ENCODE assay signal across 23 cellular contexts in the genomic region with DNA sequence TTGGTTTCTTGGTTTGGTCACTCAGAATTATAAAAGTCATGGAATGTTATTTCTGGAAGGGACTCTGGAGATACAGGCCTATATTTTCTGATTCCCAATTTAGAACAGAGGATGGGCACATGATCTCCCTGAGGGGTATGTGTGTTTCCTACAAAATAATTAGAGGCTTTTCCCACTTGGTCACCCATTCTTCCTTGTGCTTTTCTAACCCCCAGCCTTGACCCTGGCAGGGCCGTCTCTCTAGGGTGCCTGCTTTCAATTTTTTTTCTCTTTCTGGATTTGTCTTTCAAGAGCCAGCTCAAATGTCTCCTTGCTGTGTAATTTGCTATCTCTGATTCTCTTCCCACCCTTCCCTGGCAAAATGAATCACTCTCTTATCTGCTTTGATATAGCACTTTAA.
"Had no signal": no experiment of that assay in that cellular context is flagged by ENCODE, and none has a peak within 500 bp of the region (broad histone marks: within the 10 kb centered on the region; RNA-seq: fewer than 3 reads in every experiment).

No MANE protein-coding gene starts in this region.

- ATAC-seq: activated CD8-positive, alpha-beta memory T cell treated with anti-CD3 and anti-CD28 coated beads, Interleukin-2, amount 10 ng/mL, durations not matched to agents 7 days and 5 days; mucosa of descending colon; naive thymus-derived CD4-positive, alpha-beta T cell; psoas muscle; stimulated activated naive CD8-positive, alpha-beta T cell treated with anti-CD3 and anti-CD28 coated beads, Interleukin-15, Interleukin-2, amounts not matched to agents 100 U/mL and 50 U/mL, for 24 hours had no signal

- H3K4me1 ChIP-seq: psoas muscle had no signal

- H3K9me3 ChIP-seq: mucosa of descending colon, ovary, psoas muscle, sigmoid colon had no signal

- H3K4me3 ChIP-seq: dorsolateral prefrontal cortex, mucosa of descending colon, ovary, psoas muscle, sigmoid colon, SK-N-MC had no signal

- DNase-seq: activated CD4-positive, alpha-beta memory T cell treated with anti-CD3 and anti-CD28 coated beads, Interleukin-2, amount 10 ng/mL, durations not matched to agents 7 days and 5 days; activated CD4-positive, alpha-beta T cell treated with anti-CD3 and anti-CD28 coated beads for 48 hours; activated CD4-positive, CD25-positive, alpha-beta regulatory T cell; activated CD8-positive, alpha-beta memory T cell treated with anti-CD3 and anti-CD28 coated beads, Interleukin-2, amount 10 ng/mL, durations not matched to agents 7 days and 5 days; activated naive CD4-positive, alpha-beta T cell; dorsolateral prefrontal cortex; endodermal cell; immature natural killer cell; kidney glomerular epithelial cell; mesenchymal stem cell; mucosa of descending colon; naive thymus-derived CD4-positive, alpha-beta T cell; ovary; psoas muscle; SHP77; sigmoid colon; stimulated activated CD4-positive, alpha-beta T cell treated with anti-CD3 and anti-CD28 coated beads, Interleukin-1b, Interleukin-23, amount 100 ng/mL, for 48 hours; stimulated activated naive CD8-positive, alpha-beta T cell treated with anti-CD3 and anti-CD28 coated beads, Interleukin-15, Interleukin-2, amounts not matched to agents 100 U/mL and 50 U/mL, for 24 hours; T-helper 1 cell; T1000; trophoblast cell had no signal

- H3K36me3 ChIP-seq: ovary, sigmoid colon had no signal

- H3K27me3 ChIP-seq: ovary, sigmoid colon had no signal

- H3K27ac ChIP-seq: dorsolateral prefrontal cortex, epithelial cell of prostate, ovary, psoas muscle, sigmoid colon, SK-N-MC had no signal
